In the genomic region with DNA sequence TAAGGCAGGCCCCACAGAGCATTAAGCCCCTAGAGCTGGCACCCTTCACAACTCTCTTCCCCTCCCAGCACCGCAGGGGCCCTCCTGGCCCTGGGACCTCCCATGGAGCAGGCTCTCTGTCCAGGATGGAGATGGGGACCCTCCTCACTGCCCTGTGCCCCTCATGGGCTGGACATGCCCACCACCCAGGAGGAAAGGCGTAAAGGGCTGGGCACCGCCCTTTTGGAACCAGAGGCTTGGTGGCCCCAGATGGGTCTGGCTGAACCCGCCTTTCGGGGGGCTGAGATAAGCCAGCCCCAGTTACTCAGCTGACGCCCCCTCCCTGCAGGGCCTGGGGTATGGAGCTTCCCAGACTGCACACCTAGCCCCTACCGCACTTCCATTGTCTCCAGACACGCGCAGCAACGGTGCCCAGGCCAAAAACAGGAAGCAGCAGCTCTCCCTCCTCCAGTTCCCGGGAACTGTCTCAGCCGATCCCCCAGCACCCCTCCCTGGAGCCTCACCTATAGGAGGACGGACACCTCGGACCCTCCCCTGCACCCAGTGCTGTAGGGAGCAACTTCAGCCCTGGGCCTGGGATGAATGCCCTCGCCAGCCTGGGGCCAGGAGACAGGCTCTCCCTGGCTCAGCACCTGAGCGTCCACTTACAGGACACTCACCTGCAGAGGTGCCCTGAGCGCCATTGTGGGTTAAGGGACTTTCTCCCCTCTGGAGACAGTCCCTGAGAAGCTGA, we compare ENCODE assay signal across 24 cellular contexts. TPM values are rescaled to one million over a fixed set of nuclear protein-coding genes. Genes with fewer than 3 reads are reported as not detected.
DNase-seq lines count a peak whose midpoint lies in the region; ATAC-seq, FAIRE-seq and TF ChIP-seq lines count a peak whose summit lies in the region.
"Had no signal": no experiment of that assay in that cellular context is flagged by ENCODE, and none has a peak within 500 bp of the region (broad histone marks: within the 10 kb centered on the region; RNA-seq: fewer than 3 reads in every experiment).

No MANE protein-coding gene starts in this region.

- H3K9me3 Mint-ChIP-seq in activated CD8-positive, alpha-beta T cell treated with anti-CD3 and anti-CD28 coated beads for 36 hours = no peaks in the 10 kb centered on the region
- no peaks in the 10 kb centered on the region for H3K9me3 Mint-ChIP-seq in activated CD8-positive, alpha-beta T cell treated with anti-CD3 and anti-CD28 coated beads, Interleukin-2, amount 10 ng/mL, durations not matched to agents 7 days and 5 days (ENCODE audit: insufficient read depth)
- no peaks in the 10 kb centered on the region for H3K9me3 Mint-ChIP-seq in stimulated activated effector memory CD8-positive, alpha-beta T cell treated with anti-CD3 and anti-CD28 coated beads, Interleukin-12 subunit alpha, Interleukin-12 subunit beta, amount 100 ng/mL, for 72 hours
- H3K9me3 Mint-ChIP-seq: CD8-positive, alpha-beta memory T cell; IgD-negative memory B cell; stimulated activated naive CD8-positive, alpha-beta T cell treated with anti-CD3 and anti-CD28 coated beads, Interleukin-15, amount 100 ng/mL, for 72 hours; WTC11 had no signal

- H3K27ac Mint-ChIP-seq in activated CD8-positive, alpha-beta T cell treated with anti-CD3 and anti-CD28 coated beads for 36 hours = peak overlapping the region; percentile 30
- H3K27ac Mint-ChIP-seq in activated CD8-positive, alpha-beta T cell treated with anti-CD3 and anti-CD28 coated beads, Interleukin-2, amount 10 ng/mL, durations not matched to agents 7 days and 5 days = no peak overlapping the region
- H3K27ac Mint-ChIP-seq in stimulated activated effector memory CD8-positive, alpha-beta T cell treated with anti-CD3 and anti-CD28 coated beads, Interleukin-12 subunit alpha, Interleukin-12 subunit beta, amount 100 ng/mL, for 72 hours = peak overlapping the region; percentile 43
- H3K27ac Mint-ChIP-seq: WTC11 had no signal

- no peak for DNase-seq in activated CD8-positive, alpha-beta T cell treated with anti-CD3 and anti-CD28 coated beads for 36 hours
- no peak for DNase-seq in activated CD8-positive, alpha-beta T cell treated with anti-CD3 and anti-CD28 coated beads, Interleukin-2, amount 10 ng/mL, durations not matched to agents 7 days and 5 days
- DNase-seq in GM12878 (ENCODE audit: low read depth, low spot score) = no peak
- DNase-seq in right atrium auricular region (ENCODE audit: low spot score) = no peak
- no peak for DNase-seq in stimulated activated effector memory CD8-positive, alpha-beta T cell treated with anti-CD3 and anti-CD28 coated beads, Interleukin-12 subunit alpha, Interleukin-12 subunit beta, amount 100 ng/mL, for 72 hours (ENCODE audit: low spot score in 2 of 2)
- DNase-seq in hippocampal formation (lab: John Stamatoyannopoulos, UW) = no peak
- no peak for DNase-seq in brain microvascular endothelial cell
- DNase-seq: activated CD4-positive, alpha-beta T cell treated with anti-CD3 and anti-CD28 coated beads, Interleukin-2, amount 50 U/mL, for 1 hour; CD8-positive, alpha-beta memory T cell; colonic mucosa; islet precursor cell; NCI-H1105; NCI-H2029; SHP77; stimulated activated CD4-positive, alpha-beta T cell treated with anti-CD3 and anti-CD28 coated beads, Interleukin-15, amount 100 ng/mL, for 24 hours; stimulated activated naive CD8-positive, alpha-beta T cell treated with anti-CD3 and anti-CD28 coated beads, Interleukin-15, amount 100 ng/mL, for 72 hours; T-helper 9 cell had no signal

- H3K27me3 Mint-ChIP-seq in activated CD8-positive, alpha-beta T cell treated with anti-CD3 and anti-CD28 coated beads for 36 hours = no peaks in the 10 kb centered on the region
- H3K27me3 Mint-ChIP-seq in activated CD8-positive, alpha-beta T cell treated with anti-CD3 and anti-CD28 coated beads, Interleukin-2, amount 10 ng/mL, durations not matched to agents 7 days and 5 days (ENCODE audit: low read depth) = no peaks in the 10 kb centered on the region
- H3K27me3 Mint-ChIP-seq: CD8-positive, alpha-beta memory T cell; IgD-negative memory B cell; stimulated activated naive CD8-positive, alpha-beta T cell treated with anti-CD3 and anti-CD28 coated beads, Interleukin-15, amount 100 ng/mL, for 72 hours had no signal

- H3K36me3 Mint-ChIP-seq in activated CD8-positive, alpha-beta T cell treated with anti-CD3 and anti-CD28 coated beads for 36 hours (ENCODE audit: low read depth) = peaks cover 2% of the 10 kb centered on the region
- peaks cover 12% of the 10 kb centered on the region for H3K36me3 Mint-ChIP-seq in activated CD8-positive, alpha-beta T cell treated with anti-CD3 and anti-CD28 coated beads, Interleukin-2, amount 10 ng/mL, durations not matched to agents 7 days and 5 days (ENCODE audit: low read depth)
- H3K36me3 Mint-ChIP-seq in stimulated activated effector memory CD8-positive, alpha-beta T cell treated with anti-CD3 and anti-CD28 coated beads, Interleukin-12 subunit alpha, Interleukin-12 subunit beta, amount 100 ng/mL, for 72 hours = peaks cover 8% of the 10 kb centered on the region
- H3K36me3 Mint-ChIP-seq: IgD-negative memory B cell had no signal

- in situ Hi-C loops in GM12878 (cut with MboI) = no loop called here
- in situ Hi-C loops in brain microvascular endothelial cell (cut with HindIII; ENCODE audit: low pct_ligation_motif_present, low sequenced_read_pairs) = no loop called here

- CTCF ChIA-PET in activated CD8-positive, alpha-beta T cell treated with anti-CD3 and anti-CD28 coated beads for 36 hours (lab: Charles Lee) = interaction anchor here (0.9 to 1.4 kb wide), 4 partner anchors 22 to 73 kb away, joined by 3 to 6 read pairs (median 4); no protein-coding TSS in a partner anchor
- CTCF ChIA-PET in activated CD8-positive, alpha-beta T cell treated with anti-CD3 and anti-CD28 coated beads, Interleukin-2, amount 10 ng/mL, durations not matched to agents 7 days and 5 days (lab: Charles Lee) = interaction anchor here (0.9 to 1.9 kb wide), 6 partner anchors 14 to 68 kb away, joined by 4 to 8 read pairs (median 5); no protein-coding TSS in a partner anchor
- CTCF ChIA-PET in GM12878 (lab: Yijun Ruan, JAX) = interaction anchor here (0.6 to 0.7 kb wide), 2 partner anchors 22 to 57 kb away, joined by 3 read pairs; no protein-coding TSS in a partner anchor

- ATAC-seq in activated CD8-positive, alpha-beta T cell treated with anti-CD3 and anti-CD28 coated beads for 36 hours = no peak
- no peak for ATAC-seq in activated CD8-positive, alpha-beta T cell treated with anti-CD3 and anti-CD28 coated beads, Interleukin-2, amount 10 ng/mL, durations not matched to agents 7 days and 5 days
- ATAC-seq in GM12878 = no peak
- no peak for ATAC-seq in stimulated activated effector memory CD8-positive, alpha-beta T cell treated with anti-CD3 and anti-CD28 coated beads, Interleukin-12 subunit alpha, Interleukin-12 subunit beta, amount 100 ng/mL, for 72 hours
- ATAC-seq in HG03045 (IDR thresholded peaks at IDR 0.05; ENCODE audit: unreplicated experiment) = no peak
- ATAC-seq: stimulated activated naive CD8-positive, alpha-beta T cell treated with anti-CD3 and anti-CD28 coated beads, Interleukin-15, amount 100 ng/mL, for 72 hours had no signal

- no peak overlapping the region for H3K4me3 ChIP-seq in GM12878
- no peak overlapping the region for H3K4me3 ChIP-seq in right atrium auricular region
- no peak overlapping the region for H3K4me3 ChIP-seq in brain microvascular endothelial cell (ENCODE audit: low read depth, low read length)
- H3K4me3 ChIP-seq: colonic mucosa, lung, ovary had no signal

- TF ChIP-seq POLR2A in GM12878 (IDR thresholded peaks at IDR 0.05; ENCODE audit: low read depth, low read length) = 0 out of 2 replicates have a peak, but pooled peaks have one; percentile 21

- SMC1A ChIA-PET in GM12878 (lab: Charles Lee; ENCODE audit: uncharacterized antibody, unreplicated experiment) = no interaction called here

- H3K27ac ChIP-seq in GM12878 (ENCODE audit: control insufficient read depth, insufficient read depth) (no peak overlapping the region), right atrium auricular region (peak overlapping the region; percentile 21 to 53), brain microvascular endothelial cell (no peak overlapping the region)
- H3K27ac ChIP-seq: 22Rv1, colonic mucosa, ovary had no signal

- POLR2A ChIA-PET in activated CD8-positive, alpha-beta T cell treated with anti-CD3 and anti-CD28 coated beads for 36 hours (lab: Charles Lee) = interaction anchor here (1.1 kb wide), 1 partner anchor 22 kb away, joined by 3 read pairs; no protein-coding TSS in a partner anchor
- POLR2A ChIA-PET in activated CD8-positive, alpha-beta T cell treated with anti-CD3 and anti-CD28 coated beads, Interleukin-2, amount 10 ng/mL, durations not matched to agents 7 days and 5 days (lab: Charles Lee) = interaction anchor here (1.5 kb wide), 1 partner anchor 23 kb away, joined by 7 read pairs; no protein-coding TSS in a partner anchor
- POLR2A ChIA-PET in GM12878 (lab: Charles Lee) = no interaction called here

- no peak overlapping the region for H3K4me3 Mint-ChIP-seq in activated CD8-positive, alpha-beta T cell treated with anti-CD3 and anti-CD28 coated beads for 36 hours
- no peak overlapping the region for H3K4me3 Mint-ChIP-seq in activated CD8-positive, alpha-beta T cell treated with anti-CD3 and anti-CD28 coated beads, Interleukin-2, amount 10 ng/mL, durations not matched to agents 7 days and 5 days
- no peak overlapping the region for H3K4me3 Mint-ChIP-seq in stimulated activated effector memory CD8-positive, alpha-beta T cell treated with anti-CD3 and anti-CD28 coated beads, Interleukin-12 subunit alpha, Interleukin-12 subunit beta, amount 100 ng/mL, for 72 hours
- H3K4me3 Mint-ChIP-seq: CD8-positive, alpha-beta memory T cell; IgD-negative memory B cell; stimulated activated naive CD8-positive, alpha-beta T cell treated with anti-CD3 and anti-CD28 coated beads, Interleukin-15, amount 100 ng/mL, for 72 hours; WTC11 had no signal

- FAIRE-seq in GM12878 (lab: Jason Lieb, UNC) = no peak

- no peak overlapping the region for H2AFZ ChIP-seq in GM12878 (ENCODE audit: control insufficient read depth, low read depth, low read length)

- no peak overlapping the region for H3K4me2 ChIP-seq in GM12878 (ENCODE audit: control insufficient read depth, insufficient read depth)

- no peaks in the 10 kb centered on the region for H4K20me1 ChIP-seq in GM12878 (ENCODE audit: control insufficient read depth, insufficient read depth)

- TF ChIP-seq CTCF in activated CD8-positive, alpha-beta T cell treated with anti-CD3 and anti-CD28 coated beads for 36 hours (IDR thresholded peaks at IDR 0.05) = no peak
- no peak for TF ChIP-seq CTCF in GM12878 (IDR thresholded peaks at IDR 0.05 in 2 of 3, conservative IDR thresholded peaks at IDR 0.05 in 1 of 3; ENCODE audit: control insufficient read depth in 2 of 3, extremely low read depth in 1 of 3, insufficient read depth in 1 of 3, low read depth in 3 of 3, low read length in 3 of 3)
- no peak for TF ChIP-seq CTCF in right atrium auricular region (IDR thresholded peaks at IDR 0.05)
- TF ChIP-seq CTCF in brain microvascular endothelial cell (IDR thresholded peaks at IDR 0.05; ENCODE audit: low read depth, low read length, missing control alignments) = no peak

- no peak for TF ChIP-seq EP300 in GM12878 (IDR thresholded peaks at IDR 0.05; ENCODE audit: borderline replicate concordance in 1 of 2, control insufficient read depth in 1 of 2, low read depth in 2 of 2, low read length in 2 of 2)

- TF ChIP-seq RAD21 in GM12878 (IDR thresholded peaks at IDR 0.05; ENCODE audit: insufficient read depth, low read depth, low read length) = no peak

- no peaks in the 10 kb centered on the region for H3K79me2 ChIP-seq in GM12878 (ENCODE audit: control insufficient read depth, insufficient read depth, low read length)

- H3K27me3 ChIP-seq in GM12878 (replicated peaks in 1 of 2; ENCODE audit: control insufficient read depth in 2 of 2, insufficient read depth in 2 of 2, low read length in 1 of 2) (no peaks in the 10 kb centered on the region), right atrium auricular region (no peaks in the 10 kb centered on the region), brain microvascular endothelial cell (replicated peaks) (no peaks in the 10 kb centered on the region)
- H3K27me3 ChIP-seq: colonic mucosa, ovary had no signal

- H3K36me3 ChIP-seq in GM12878 (ENCODE audit: control insufficient read depth in 2 of 2, insufficient read depth in 2 of 2, low read length in 1 of 2) (peaks cover 0 to 6% of the 10 kb centered on the region in 2 experiments; a peak in 2 of 4 replicates), right atrium auricular region (peaks cover 8% of the 10 kb centered on the region), brain microvascular endothelial cell (replicated peaks) (peaks cover 4% of the 10 kb centered on the region)
- H3K36me3 ChIP-seq: colonic mucosa, ovary had no signal

- RAD21 ChIA-PET in GM12878 (lab: Charles Lee; ENCODE audit: unreplicated experiment) = interaction anchor here (1.2 kb wide), 1 partner anchor 224 kb away, joined by 3 read pairs; no protein-coding TSS in a partner anchor

- H3K4me1 Mint-ChIP-seq in activated CD8-positive, alpha-beta T cell treated with anti-CD3 and anti-CD28 coated beads for 36 hours (ENCODE audit: low read depth) = peaks cover 4% of the 10 kb centered on the region
- H3K4me1 Mint-ChIP-seq in activated CD8-positive, alpha-beta T cell treated with anti-CD3 and anti-CD28 coated beads, Interleukin-2, amount 10 ng/mL, durations not matched to agents 7 days and 5 days (ENCODE audit: low read depth) = no peaks in the 10 kb centered on the region
- H3K4me1 Mint-ChIP-seq in stimulated activated effector memory CD8-positive, alpha-beta T cell treated with anti-CD3 and anti-CD28 coated beads, Interleukin-12 subunit alpha, Interleukin-12 subunit beta, amount 100 ng/mL, for 72 hours = no peaks in the 10 kb centered on the region
- H3K4me1 Mint-ChIP-seq: CD8-positive, alpha-beta memory T cell; IgD-negative memory B cell had no signal

- intact Hi-C loops in activated CD8-positive, alpha-beta T cell treated with anti-CD3 and anti-CD28 coated beads for 36 hours (cut with micrococcal nuclease) = loop anchor here (10.0 kb wide), 1 partner anchor 55 kb away; no protein-coding TSS in a partner anchor
- intact Hi-C loops in GM12878 (cut with micrococcal nuclease; ENCODE audit: unreplicated experiment) = loop anchor here (5.0 to 10.0 kb wide), 3 partner anchors 72 to 225 kb away; no protein-coding TSS in a partner anchor

- 88% methylated on average over 16 of the region's 17 CpGs for WGBS in GM12878 (ENCODE audit: insufficient coverage, insufficient replicate concordance, low lambda C conversion rate, missing lambda C conversion rate)

- H3K9me3 ChIP-seq in GM12878 (replicated peaks; ENCODE audit: control insufficient read depth, insufficient read depth, low read length) = no peaks in the 10 kb centered on the region
- H3K9me3 ChIP-seq in right atrium auricular region = no peaks in the 10 kb centered on the region
- H3K9me3 ChIP-seq: colonic mucosa, ovary had no signal

- no peak overlapping the region for H3K9ac ChIP-seq in GM12878 (ENCODE audit: control insufficient read depth, insufficient read depth, low read length)

- BruUV-seq in GM12878 (replicated peaks; lab: Mats Ljungman, UMichigan) = no TSS peak

- H3K4me1 ChIP-seq in GM12878 (ENCODE audit: control insufficient read depth, insufficient read depth, low read length) (no peaks in the 10 kb centered on the region; the same call in 1 of the 2 replicates), right atrium auricular region (peaks cover 0 to 65% of the 10 kb centered on the region in 2 donors)

RNA-seq across cellular contexts. Expression of gene SUSD2, which starts 1.6 kb away (rescaled TPM):
- total RNA-seq in activated CD8-positive, alpha-beta T cell treated with anti-CD3 and anti-CD28 coated beads for 36 hours = under 1 TPM; 0.65 to 0.95 TPM
- total RNA-seq in activated CD8-positive, alpha-beta T cell treated with anti-CD3 and anti-CD28 coated beads, Interleukin-2, amount 10 ng/mL, durations not matched to agents 7 days and 5 days = 1 to 10 TPM; 1.3 to 1.9 TPM
- 0.44 and 0.54 TPM in 2 replicates for total RNA-seq in GM12878 (2013; cell fraction: nucleolus; rRNA removed)
- total RNA-seq in GM12878 (2014; rRNA removed) = 0.11 TPM in 1 of 2 replicates, not detected in the other
- not detected in 2 replicates for total RNA-seq in GM12878 (2014; rRNA removed; fragmentation: Illumina TruSeq; extraction: Trizol)
- 0.11 and 0.31 TPM in 2 replicates for total RNA-seq in GM12878 (2021)
- not detected for polyA plus RNA-seq in GM12878 (2011; ENCODE audit: low read depth)
- polyA plus RNA-seq in GM12878 (2011; rRNA removed) = 0.06 and 0.12 TPM in 2 replicates
- 0.16 and 0.22 TPM in 2 replicates for polyA plus RNA-seq in GM12878 (2011; cell fraction: cytosol; rRNA removed)
- polyA plus RNA-seq in GM12878 (2011; cell fraction: nucleus; rRNA removed) = 1.3 and 1.4 TPM in 2 replicates
- 0.03 and 0.04 TPM in 2 replicates for polyA plus RNA-seq in GM12878 (2012)
- not detected in 2 replicates for polyA plus RNA-seq in GM12878 (2014; fragmentation: Illumina TruSeq; extraction: Trizol)
- not detected for polyA plus RNA-seq in GM12878 (2014; fragmentation: Nextera tagmentation; extraction: Ambion mirVana)
- 0.04 and 0.08 TPM in 2 replicates for polyA plus RNA-seq in GM12878 (2014; rRNA removed)
- under 1 TPM in 1 of 2 experiments, not detected in 1; 0.05 TPM for polyA plus RNA-seq in GM12878 (2016; fragmentation: Nextera tagmentation; extraction: Ambion mirVana)
- 0.21 and 0.22 TPM in 2 replicates for polyA minus RNA-seq in GM12878 (2011; rRNA and poly(A)+ RNA removed)
- not detected in 2 replicates for polyA minus RNA-seq in GM12878 (2011; cell fraction: cytosol; rRNA and poly(A)+ RNA removed)
- polyA minus RNA-seq in GM12878 (2011; cell fraction: nucleus; rRNA and poly(A)+ RNA removed) = 0.60 and 0.86 TPM in 2 replicates
- total RNA-seq in right atrium auricular region = 1 to 10 TPM; 4.9 to 9.5 TPM
- total RNA-seq: G401 had no signal
- polyA plus RNA-seq: CD8-positive, alpha-beta memory T cell; IgD-negative memory B cell had no signal

Comparison
In these comparisons a context has a peak if more than half of its experiments do, and no peak if none do; other contexts are left out.
1. H3K27ac ChIP-seq: peak in right atrium auricular region (2 of 2); none in GM12878 (single experiment) and brain microvascular endothelial cell (single experiment).